ENCODE assay signal across 1 cellular context in the genomic region with DNA sequence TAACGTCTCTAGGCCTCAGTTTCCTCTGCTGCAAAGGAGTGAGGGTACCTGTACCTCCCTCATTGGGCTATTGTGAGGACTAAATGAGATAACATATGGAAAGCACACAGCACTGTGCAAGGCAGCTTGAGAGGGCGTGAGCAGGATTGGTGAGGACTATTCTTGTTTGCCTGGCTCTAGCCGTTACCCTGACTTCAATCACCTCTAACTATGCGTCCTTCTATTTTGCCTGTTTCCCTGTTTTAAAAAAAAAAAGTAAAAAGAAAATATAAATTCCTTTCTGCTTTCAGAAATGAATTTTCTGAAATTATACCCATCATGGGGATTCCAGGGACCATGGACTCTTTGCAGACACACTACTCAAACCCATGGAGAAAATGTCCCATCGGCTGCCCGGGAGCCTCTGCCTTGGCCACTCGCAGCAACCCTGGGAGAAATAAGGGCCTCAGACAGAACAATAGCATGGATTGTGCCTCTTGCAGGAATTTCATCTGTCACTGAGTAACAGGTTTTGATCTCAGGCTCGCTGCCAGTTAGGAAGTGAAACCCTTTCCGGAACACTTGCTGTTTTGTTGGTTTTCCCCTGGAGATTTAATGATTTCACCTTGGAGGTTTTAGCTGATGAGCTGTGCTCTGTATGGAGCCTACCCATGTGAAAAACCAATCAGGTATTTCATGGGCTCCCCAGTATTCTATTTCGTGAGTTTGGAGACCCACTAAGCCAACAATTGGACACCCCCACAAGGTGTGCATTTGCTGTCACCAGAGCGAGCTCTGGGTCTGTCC.
A peak's percentile ranks its signal among the peaks of the same experiment; 100 is the strongest.
TF ChIP-seq lines count a peak whose summit lies in the region.

No MANE protein-coding gene starts in this region.

TF ChIP-seq in HepG2, 621 proteins besides CTCF, POLR2A, EP300 and RAD21 (continued from another document):
- TF ChIP-seq SOX6 (IDR thresholded peaks at IDR 0.05) (no peak), SOX6 (CRISPR knock-in tag; IDR thresholded peaks at IDR 0.05) (peak; percentile 97), PRDM10 (CRISPR knock-in tag; IDR thresholded peaks at IDR 0.05; ENCODE audit: low read depth) (0 out of 2 replicates have a peak, but pooled peaks have one; percentile 48)
